ENCODE assay signal across 11 cellular contexts in genomic region chr16:14672403-14672971, GRCh38. TPM values are rescaled to one million over a fixed set of nuclear protein-coding genes. Genes with fewer than 3 reads are reported as not detected.
A peak's percentile ranks its signal among the peaks of the same experiment; 100 is the strongest.
DNase-seq lines count a peak whose midpoint lies in the region; ATAC-seq and TF ChIP-seq lines count a peak whose summit lies in the region.
"Had no signal": no experiment of that assay in that cellular context is flagged by ENCODE, and none has a peak within 500 bp of the region (broad histone marks: within the 10 kb centered on the region; RNA-seq: fewer than 3 reads in every experiment).

No MANE protein-coding gene starts in this region.

- H3K9me3 Mint-ChIP-seq in activated naive CD4-positive, alpha-beta T cell treated with anti-CD3 and anti-CD28 coated beads, Interleukin-2, amount 50 U/mL, for 72 hours: peaks cover 0 to 4% of the 10 kb centered on the region in 2 donors

- peak overlapping the region in 3 of 4 donors; percentile 28 to 55 (median 47) for H3K27ac ChIP-seq in Peyer's patch
- no peak overlapping the region for H3K27ac ChIP-seq in tibial artery
- H3K27ac ChIP-seq: left ventricle myocardium inferior had no signal

- peaks cover 0 to 18% (median 1%) of the 10 kb centered on the region in 4 donors for H3K4me1 ChIP-seq in Peyer's patch
- H3K4me1 ChIP-seq in tibial artery: no peaks in the 10 kb centered on the region
- H3K4me1 ChIP-seq: left ventricle myocardium inferior had no signal

- POLR2A ChIA-PET in HEK293T (lab: Yijun Ruan, JAX): no interaction called here

- H3K36me3 ChIP-seq in Peyer's patch (peaks cover 0 to 13% (median 0%) of the 10 kb centered on the region in 3 donors), tibial artery (peaks cover 14 to 25% (median 15%) of the 10 kb centered on the region in 3 donors)

- TF ChIP-seq CTCF in Peyer's patch (IDR thresholded peaks at IDR 0.05): no peak
- no peak for TF ChIP-seq CTCF in tibial artery (IDR thresholded peaks at IDR 0.05)

- DNase-seq in HEK293T (ENCODE audit: extremely low spot score): no peak
- peak in 2 of 3 donors; percentile 54 to 65 for DNase-seq in Peyer's patch
- DNase-seq in mucosa of gallbladder (ENCODE audit: low spot score): peak; percentile 36
- no peak for DNase-seq in tibial artery
- DNase-seq in stimulated activated naive CD4-positive, alpha-beta T cell treated with Interleukin-2 at 50 U/mL for 16 hours (lab: John Stamatoyannopoulos, UW): no peak
- no peak for DNase-seq in activated naive CD4-positive, alpha-beta T cell treated with anti-CD3 and anti-CD28 coated beads, Interleukin-2, amount 50 U/mL, for 72 hours (ENCODE audit: low spot score in 2 of 2)
- DNase-seq in NCI-H2081 treated with DMSO at 0.1 percent for 48 hours (lab: John Stamatoyannopoulos, UW): no peak
- DNase-seq: left ventricle myocardium inferior; stimulated activated CD4-positive, alpha-beta T cell treated with anti-CD3 and anti-CD28 coated beads, Interleukin-2, amount 100 ng/mL, for 48 hours had no signal

- intact Hi-C loops in tibial artery (cut with DNase I; ENCODE audit: low total_unique reads): no loop called here

- CTCF ChIA-PET in HEK293T (lab: Yijun Ruan, JAX): no interaction called here

- H3K27me3 ChIP-seq in Peyer's patch (no peaks in the 10 kb centered on the region), tibial artery (no peaks in the 10 kb centered on the region)

- no peaks in the 10 kb centered on the region for H3K9me3 ChIP-seq in Peyer's patch
- H3K9me3 ChIP-seq in tibial artery: no peaks in the 10 kb centered on the region
- H3K9me3 ChIP-seq: left ventricle myocardium inferior had no signal

- peak; percentile 65 for ATAC-seq in GM18517 (IDR thresholded peaks at IDR 0.05; ENCODE audit: unreplicated experiment)
- no peak for ATAC-seq in activated naive CD4-positive, alpha-beta T cell treated with anti-CD3 and anti-CD28 coated beads, Interleukin-2, amount 50 U/mL, for 72 hours

- TF ChIP-seq POLR2A in Peyer's patch (IDR thresholded peaks at IDR 0.05): no peak

- peaks cover 0 to 13% of the 10 kb centered on the region in 2 donors for H3K36me3 Mint-ChIP-seq in activated naive CD4-positive, alpha-beta T cell treated with anti-CD3 and anti-CD28 coated beads, Interleukin-2, amount 50 U/mL, for 72 hours

- peak overlapping the region in 1 of 2 donors; percentile 12 for H3K27ac Mint-ChIP-seq in activated naive CD4-positive, alpha-beta T cell treated with anti-CD3 and anti-CD28 coated beads, Interleukin-2, amount 50 U/mL, for 72 hours

- H3K4me3 ChIP-seq in Peyer's patch (no peak overlapping the region), tibial artery (no peak overlapping the region)
- H3K4me3 ChIP-seq: left ventricle myocardium inferior had no signal

TF ChIP-seq in HEK293T, 16 proteins besides CTCF, POLR2A, EP300 and RAD21:
- TF ChIP-seq FOXA1 (IDR thresholded peaks at IDR 0.05) (no peak), PKNOX1 (IDR thresholded peaks at IDR 0.05) (peak; percentile 74)

RNA-seq across cellular contexts. Expression of gene PLA2G10, which starts 21.6 kb away (rescaled TPM):
- 10 to 100 TPM in 2 of 4 donors, 1 to 10 TPM in 2; 5.8 to 15.7 (median 10.7) TPM for total RNA-seq in Peyer's patch
- total RNA-seq in mucosa of gallbladder: 7.0 TPM
- total RNA-seq in activated naive CD4-positive, alpha-beta T cell treated with anti-CD3 and anti-CD28 coated beads, Interleukin-2, amount 50 U/mL, for 72 hours: not detected
- total RNA-seq: left ventricle myocardium inferior, M059J had no signal

RNA-seq across cellular contexts. Expression of gene NPIPA3, which starts 30.7 kb away (rescaled TPM):
- total RNA-seq in Peyer's patch: 1 to 10 TPM in 1 of 4 donors, not detected in 3; 1.1 TPM
- total RNA-seq in mucosa of gallbladder: 2.3 TPM
- total RNA-seq in activated naive CD4-positive, alpha-beta T cell treated with anti-CD3 and anti-CD28 coated beads, Interleukin-2, amount 50 U/mL, for 72 hours: 1 to 10 TPM in 1 of 2 donors, not detected in 1; 1.8 TPM
- total RNA-seq: M059J had no signal

RNA-seq across cellular contexts. Expression of gene BFAR, which starts 39.7 kb away (rescaled TPM):
- total RNA-seq in Peyer's patch (10 to 100 TPM; 58.6 to 77.2 (median 65.6) TPM), mucosa of gallbladder (62.4 TPM)
- total RNA-seq in activated naive CD4-positive, alpha-beta T cell treated with anti-CD3 and anti-CD28 coated beads, Interleukin-2, amount 50 U/mL, for 72 hours: 10 to 100 TPM; 51.4 to 54.7 TPM

RNA-seq across cellular contexts. Expression of gene PARN, which starts 42.4 kb away (rescaled TPM):
- total RNA-seq in Peyer's patch (10 to 100 TPM; 36.6 to 66.8 (median 53.5) TPM), mucosa of gallbladder (33.5 TPM)
- total RNA-seq in activated naive CD4-positive, alpha-beta T cell treated with anti-CD3 and anti-CD28 coated beads, Interleukin-2, amount 50 U/mL, for 72 hours: 10 to 100 TPM; 32.2 to 48.9 TPM

Comparison
In these comparisons a context has a peak if more than half of its experiments do, and no peak if none do; other contexts are left out.
1. DNase-seq: peak in Peyer's patch (2 of 3) and mucosa of gallbladder (single experiment); none in HEK293T (single experiment), tibial artery (0 of 2), stimulated activated naive CD4-positive, alpha-beta T cell treated with Interleukin-2 at 50 U/mL for 16 hours (single experiment), activated naive CD4-positive, alpha-beta T cell treated with anti-CD3 and anti-CD28 coated beads, Interleukin-2, amount 50 U/mL, for 72 hours (0 of 2) and NCI-H2081 treated with DMSO at 0.1 percent for 48 hours (single experiment).
2. H3K27ac ChIP-seq: peak in Peyer's patch (3 of 4); none in tibial artery (0 of 2).